ENCODE assay signal across 16 cellular contexts in genomic region chr15:40785158-40785557, GRCh38. TPM values are rescaled to one million over a fixed set of nuclear protein-coding genes. Genes with fewer than 3 reads are reported as not detected.
DNase-seq lines count a peak whose midpoint lies in the region; ATAC-seq and TF ChIP-seq lines count a peak whose summit lies in the region.
"Had no signal": no experiment of that assay in that cellular context is flagged by ENCODE, and none has a peak within 500 bp of the region (broad histone marks: within the 10 kb centered on the region; RNA-seq: fewer than 3 reads in every experiment).

No MANE protein-coding gene starts in this region.

- H3K9me3 Mint-ChIP-seq in HFFc6, result no peaks in the 10 kb centered on the region
- H3K9me3 Mint-ChIP-seq in activated T-cell treated with anti-CD3 and anti-CD28 coated beads, Interleukin-2, amount 50 U/mL, for 4 hours, result no peaks in the 10 kb centered on the region
- H3K9me3 Mint-ChIP-seq: T-cell had no signal

- H3K4me1 Mint-ChIP-seq in HFFc6 (ENCODE audit: low read depth), result peaks cover 14% of the 10 kb centered on the region
- peaks cover 29% of the 10 kb centered on the region for H3K4me1 Mint-ChIP-seq in activated T-cell treated with anti-CD3 and anti-CD28 coated beads, Interleukin-2, amount 50 U/mL, for 4 hours (ENCODE audit: low read depth)

- no peaks in the 10 kb centered on the region for H3K36me3 Mint-ChIP-seq in HFFc6 (ENCODE audit: low read depth)
- peaks cover 1% of the 10 kb centered on the region for H3K36me3 Mint-ChIP-seq in activated T-cell treated with anti-CD3 and anti-CD28 coated beads, Interleukin-2, amount 50 U/mL, for 4 hours (ENCODE audit: insufficient read depth)
- H3K36me3 Mint-ChIP-seq: T-cell had no signal

- H3K27ac Mint-ChIP-seq in HFFc6, result no peak overlapping the region; the same call in 1 of the 2 replicates
- H3K27ac Mint-ChIP-seq: B cell, T-cell had no signal

- H3K4me3 ChIP-seq in fibroblast of pulmonary artery (replicated peaks; ENCODE audit: low read depth, low read length), result no peak overlapping the region
- H3K4me3 ChIP-seq: left lung had no signal

- peak overlapping the region; percentile 95 for H3K27ac ChIP-seq in VCaP
- H3K27ac ChIP-seq: left lung had no signal

- no peaks in the 10 kb centered on the region for H3K27me3 Mint-ChIP-seq in HFFc6 (ENCODE audit: insufficient read depth)
- no peaks in the 10 kb centered on the region for H3K27me3 Mint-ChIP-seq in activated T-cell treated with anti-CD3 and anti-CD28 coated beads, Interleukin-2, amount 50 U/mL, for 4 hours (ENCODE audit: low read depth)
- H3K27me3 Mint-ChIP-seq: B cell, T-cell had no signal

- TF ChIP-seq CTCF in HFFc6 (IDR thresholded peaks at IDR 0.05), result peak; percentile 37
- TF ChIP-seq CTCF in VCaP (conservative IDR thresholded peaks at IDR 0.05), result no peak
- peak; percentile 7 for TF ChIP-seq CTCF in fibroblast of pulmonary artery (IDR thresholded peaks at IDR 0.05; ENCODE audit: low read length, missing control alignments)

- DNase-seq in HFFc6, result no peak
- no peak for DNase-seq in fibroblast of pulmonary artery (ENCODE audit: low read depth)
- peak; percentile 43 for DNase-seq in renal cortical epithelial cell (ENCODE audit: low read depth)
- no peak for DNase-seq in iPS-NIHi7 (ENCODE audit: extremely low spot score)
- DNase-seq in activated T-cell treated with anti-CD3 and anti-CD28 coated beads, Interleukin-2, amount 50 U/mL, for 4 hours, result no peak
- DNase-seq: activated gamma-delta T cell treated with Interleukin-2 at 50 U/mL for 16 hours, left lung, MM.1S, NCI-H187, NCI-H774, T-cell had no signal

- H3K4me3 Mint-ChIP-seq in HFFc6, result no peak overlapping the region
- H3K4me3 Mint-ChIP-seq in activated T-cell treated with anti-CD3 and anti-CD28 coated beads, Interleukin-2, amount 50 U/mL, for 4 hours, result no peak overlapping the region
- H3K4me3 Mint-ChIP-seq: B cell, T-cell had no signal

- ATAC-seq in activated T-cell treated with anti-CD3 and anti-CD28 coated beads, Interleukin-2, amount 50 U/mL, for 4 hours, result no peak
- ATAC-seq in HG02981 (IDR thresholded peaks at IDR 0.05; ENCODE audit: unreplicated experiment) (no peak), GM21825 (IDR thresholded peaks at IDR 0.05; ENCODE audit: unreplicated experiment) (no peak)
- ATAC-seq: T-cell had no signal

RNA-seq across cellular contexts. Expression of gene C15orf62, which starts 15.4 kb away (rescaled TPM):
- total RNA-seq in HFFc6 (2021; fragmentation: NEBNext Ultra II Directional; extraction: Animal tissue kit (Norgen Biotek cat#: 25700)), result under 1 TPM in 2 of 6 experiments, not detected in 4; 0.14 to 0.20 TPM
- 0.50 and 0.69 TPM in 2 replicates for total RNA-seq in renal cortical epithelial cell
- total RNA-seq in activated T-cell treated with anti-CD3 and anti-CD28 coated beads, Interleukin-2, amount 50 U/mL, for 4 hours, result under 1 TPM; 0.24 to 0.53 (median 0.25) TPM
- total RNA-seq: myocyte had no signal

RNA-seq across cellular contexts. Expression of gene GCHFR, which starts 21.3 kb away (rescaled TPM):
- total RNA-seq in HFFc6 (2021; fragmentation: NEBNext Ultra II Directional; extraction: Animal tissue kit (Norgen Biotek cat#: 25700)), result 1 to 10 TPM; 1.6 to 3.1 (median 2.7) TPM
- total RNA-seq in renal cortical epithelial cell, result 5.5 and 11.1 TPM in 2 replicates
- total RNA-seq in activated T-cell treated with anti-CD3 and anti-CD28 coated beads, Interleukin-2, amount 50 U/mL, for 4 hours, result 10 to 100 TPM; 18.5 to 25.6 (median 25.3) TPM

RNA-seq across cellular contexts. Expression of gene ZFYVE19, which starts 21.7 kb away (rescaled TPM):
- total RNA-seq in HFFc6 (2021; fragmentation: NEBNext Ultra II Directional; extraction: Animal tissue kit (Norgen Biotek cat#: 25700)), result 10 to 100 TPM; 10.7 to 13.5 (median 12.1) TPM
- 24.5 and 30.6 TPM in 2 replicates for total RNA-seq in renal cortical epithelial cell
- total RNA-seq in activated T-cell treated with anti-CD3 and anti-CD28 coated beads, Interleukin-2, amount 50 U/mL, for 4 hours, result 10 to 100 TPM; 19.5 to 23.5 (median 20.3) TPM

RNA-seq across cellular contexts. Expression of gene DNAJC17, which starts 22.1 kb away (rescaled TPM):
- 10 to 100 TPM; 25.9 to 39.9 (median 29.6) TPM for total RNA-seq in HFFc6 (2021; fragmentation: NEBNext Ultra II Directional; extraction: Animal tissue kit (Norgen Biotek cat#: 25700))
- total RNA-seq in renal cortical epithelial cell, result 16.2 and 24.7 TPM in 2 replicates
- 10 to 100 TPM; 49.1 to 62.1 (median 49.9) TPM for total RNA-seq in activated T-cell treated with anti-CD3 and anti-CD28 coated beads, Interleukin-2, amount 50 U/mL, for 4 hours

RNA-seq across cellular contexts. Expression of gene RMDN3, which starts 30.1 kb away (rescaled TPM):
- total RNA-seq in HFFc6 (2021; fragmentation: NEBNext Ultra II Directional; extraction: Animal tissue kit (Norgen Biotek cat#: 25700)), result 10 to 100 TPM; 32.6 to 43.2 (median 35.6) TPM
- 17.2 and 27.0 TPM in 2 replicates for total RNA-seq in renal cortical epithelial cell
- 10 to 100 TPM; 62.1 to 63.7 (median 62.9) TPM for total RNA-seq in activated T-cell treated with anti-CD3 and anti-CD28 coated beads, Interleukin-2, amount 50 U/mL, for 4 hours
